In genomic region chr17:36792849-36793248, GRCh38 we compare ENCODE assay signal across 26 cellular contexts.
"Had no signal": no experiment of that assay in that cellular context is flagged by ENCODE, and none has a peak within 500 bp of the region (broad histone marks: within the 10 kb centered on the region; RNA-seq: fewer than 3 reads in every experiment).

No MANE protein-coding gene starts in this region.

- H3K9ac ChIP-seq: neural progenitor cell had no signal

- H3K36me3 Mint-ChIP-seq: mesothelial cell of epicardium; natural killer cell; neural progenitor cell; stimulated activated naive B cell treated with anti-CD40 and anti-IgM and Interleukin-4, amounts not matched to agents 10 μg/mL and 1 μg/mL and 100 μg/mL, for 72 hours had no signal

- H3K27ac ChIP-seq: left ventricle myocardium inferior, neural progenitor cell, neutrophil, ovary, right atrium auricular region, skin epidermis, stomach, testis, thyroid gland, transverse colon, upper lobe of left lung, vagina had no signal

- H3K9me3 Mint-ChIP-seq: mesothelial cell of epicardium, natural killer cell, nephron progenitor cell, neural progenitor cell had no signal

- H3K4me3 Mint-ChIP-seq: mesothelial cell of epicardium; naive B cell; natural killer cell; neural progenitor cell; stimulated activated naive B cell treated with anti-CD40 and anti-IgM and Interleukin-4, amounts not matched to agents 10 μg/mL and 1 μg/mL and 100 μg/mL, for 72 hours had no signal

- H3K9me3 ChIP-seq: neutrophil, ovary, testis, thyroid gland, transverse colon, upper lobe of left lung, vagina had no signal

- H3K4me3 ChIP-seq: left ventricle myocardium inferior, lung, neural progenitor cell, ovary, right atrium auricular region, skin epidermis, stomach, testis, thyroid gland, transverse colon, upper lobe of left lung, vagina had no signal

- H3K27ac Mint-ChIP-seq: mesothelial cell of epicardium; naive B cell; natural killer cell; nephron progenitor cell; stimulated activated naive B cell treated with anti-CD40 and anti-IgM and Interleukin-4, amounts not matched to agents 10 μg/mL and 1 μg/mL and 100 μg/mL, for 72 hours had no signal

- H3K27me3 ChIP-seq: ovary, right atrium auricular region, testis, thyroid gland, upper lobe of left lung, vagina had no signal

- H3K4me1 ChIP-seq: left ventricle myocardium inferior, right atrium auricular region, stomach, testis, thyroid gland, transverse colon, upper lobe of left lung, vagina had no signal

- H3K27me3 Mint-ChIP-seq: progenitor cell of endocrine pancreas had no signal

- H3K4me1 Mint-ChIP-seq: mesothelial cell of epicardium; naive B cell; stimulated activated naive B cell treated with anti-CD40 and anti-IgM and Interleukin-4, amounts not matched to agents 10 μg/mL and 1 μg/mL and 100 μg/mL, for 72 hours had no signal

- H3K36me3 ChIP-seq: left ventricle myocardium inferior, neural progenitor cell, neutrophil, ovary, right atrium auricular region, stomach, thyroid gland, transverse colon, upper lobe of left lung, vagina had no signal

- DNase-seq: left ventricle myocardium inferior; mesendoderm; naive B cell; natural killer cell; nephron progenitor cell; occipital lobe; ovary; stimulated activated CD4-positive, alpha-beta T cell treated with anti-CD3 and anti-CD28 coated beads, Interleukin-12 subunit alpha, Interleukin-12 subunit beta, amount 100 ng/mL, for 4 hours; stimulated activated CD4-positive, alpha-beta T cell treated with anti-CD3 and anti-CD28 coated beads, Interleukin-15, amount 100 ng/mL, for 24 hours; stimulated activated CD4-positive, alpha-beta T cell treated with anti-CD3 and anti-CD28 coated beads, Interleukin-2, amount 100 ng/mL, for 24 hours; stimulated activated CD4-positive, alpha-beta T cell treated with anti-CD3 and anti-CD28 coated beads, Interleukin-4, amount 100 ng/mL, for 1 hour; stimulated activated naive B cell treated with anti-CD40 and anti-IgM and Interleukin-4, amounts not matched to agents 10 μg/mL and 1 μg/mL and 100 μg/mL, for 72 hours; stimulated activated naive CD8-positive, alpha-beta T cell treated with anti-CD3 and anti-CD28 coated beads, Interleukin-15, Interleukin-2, amounts not matched to agents 100 U/mL and 50 U/mL, for 24 hours; stomach; testis; thyroid gland; transverse colon; upper lobe of left lung had no signal
